In genomic region chr2:44964704-44965343, GRCh38 we compare ENCODE assay signal across 10 cellular contexts.
A peak's percentile ranks its signal among the peaks of the same experiment; 100 is the strongest.
DNase-seq lines count a peak whose midpoint lies in the region; ATAC-seq and TF ChIP-seq lines count a peak whose summit lies in the region.
"Had no signal": no experiment of that assay in that cellular context is flagged by ENCODE, and none has a peak within 500 bp of the region (broad histone marks: within the 10 kb centered on the region; RNA-seq: fewer than 3 reads in every experiment).

No MANE protein-coding gene starts in this region.

- H3K4me3 ChIP-seq in HEK293 (ENCODE audit: low read depth, low read length) = no peak overlapping the region
- H3K4me3 ChIP-seq in OCI-LY3 (ENCODE audit: low read length) = peak overlapping the region; percentile 57

- POLR2A ChIA-PET in HEK293 (lab: Yijun Ruan, JAX) = interaction anchor here (0.6 kb wide), 1 partner anchor 360 kb away, joined by 3 read pairs; no protein-coding TSS in a partner anchor

- no peak overlapping the region for H3K9ac ChIP-seq in OCI-LY3 (ENCODE audit: low read length)

- no peaks in the 10 kb centered on the region for H3K27me3 ChIP-seq in OCI-LY3 (ENCODE audit: low read depth, low read length)

- H3K4me1 ChIP-seq in HEK293 (ENCODE audit: control insufficient read depth, insufficient read depth, low read length) (no peaks in the 10 kb centered on the region), OCI-LY3 (ENCODE audit: low read length) (no peaks in the 10 kb centered on the region)

- DNase-seq in COLO668 (lab: John Stamatoyannopoulos, UW; ENCODE audit: unreplicated experiment) (peak; percentile 48), iPS-NIHi7 (ENCODE audit: extremely low spot score) (peak; percentile 69), HK-2 (ENCODE audit: unreplicated experiment) (no peak), NOMO-1 treated with DMSO at 0.1 percent for 48 hours (lab: John Stamatoyannopoulos, UW; ENCODE audit: unreplicated experiment) (no peak)
- DNase-seq: activated naive CD4-positive, alpha-beta T cell treated with anti-CD3 and anti-CD28 coated beads, Interleukin-2, amount 50 U/mL, for 16 hours had no signal

- no peaks in the 10 kb centered on the region for H3K36me3 ChIP-seq in HEK293 (ENCODE audit: control insufficient read depth in 2 of 2, insufficient read depth in 1 of 2, low read length in 2 of 2)
- no peaks in the 10 kb centered on the region for H3K36me3 ChIP-seq in OCI-LY3 (replicated peaks; ENCODE audit: low read depth, low read length)

- TF ChIP-seq CTCF in HEK293 (tag by site-specific recombination; IDR thresholded peaks at IDR 0.05) = peak; percentile 62; the same call in 1 of the 2 replicates
- peak; percentile 34 for TF ChIP-seq CTCF in OCI-LY3 (IDR thresholded peaks at IDR 0.05; ENCODE audit: low read depth, low read length)

- H3K4me2 ChIP-seq in OCI-LY3 (ENCODE audit: low read length) = peak overlapping the region; percentile 76

- ATAC-seq in HG02884 (IDR thresholded peaks at IDR 0.05; ENCODE audit: unreplicated experiment) (no peak), HG02642 (IDR thresholded peaks at IDR 0.05; ENCODE audit: poor library complexity, unreplicated experiment) (no peak)

- no peaks in the 10 kb centered on the region for H4K20me1 ChIP-seq in OCI-LY3 (ENCODE audit: insufficient read depth, low read length)

- H3K79me2 ChIP-seq in OCI-LY3 (ENCODE audit: low read length) = no peaks in the 10 kb centered on the region

- H3K9me3 ChIP-seq in HEK293 (ENCODE audit: control insufficient read depth, insufficient read depth, low read depth, low read length) (no peaks in the 10 kb centered on the region), OCI-LY3 (ENCODE audit: insufficient read depth, low read length) (no peaks in the 10 kb centered on the region)

- H3K27ac ChIP-seq in HEK293 (ENCODE audit: extremely low read depth, low read depth, low read length) = no peak overlapping the region
- no peak overlapping the region for H3K27ac ChIP-seq in OCI-LY3 (ENCODE audit: low read length)
- H3K27ac ChIP-seq: epithelial cell of prostate had no signal

- CTCF ChIA-PET in HEK293 (lab: Yijun Ruan, JAX) = interaction anchor here (0.5 to 1.0 kb wide), 8 partner anchors 9 to 1621 kb away, joined by 3 to 8 read pairs (median 3); no protein-coding TSS in a partner anchor

- H2AFZ ChIP-seq in OCI-LY3 (ENCODE audit: low read depth, low read length) = peak overlapping the region; percentile 56; the same call in 1 of the 2 replicates

TF ChIP-seq in HEK293, 187 proteins besides CTCF, POLR2A, EP300 and RAD21:
- TF ChIP-seq ZNF624 (tag by site-specific recombination; IDR thresholded peaks at IDR 0.05) (no peak), GLIS1 (tag by site-specific recombination; IDR thresholded peaks at IDR 0.05) (peak; percentile 95), ZIC2 (tag by site-specific recombination; IDR thresholded peaks at IDR 0.05) (peak; percentile 93), GLIS2 (tag by site-specific recombination; IDR thresholded peaks at IDR 0.05) (peak; percentile 29; the same call in 1 of the 2 replicates), ZNF692 (tag by site-specific recombination; IDR thresholded peaks at IDR 0.05) (no peak), ZFP3 (tag by site-specific recombination; IDR thresholded peaks at IDR 0.05; ENCODE audit: low read depth) (no peak), YY1 (tag by site-specific recombination; IDR thresholded peaks at IDR 0.05) (no peak), ZNF302 (tag by site-specific recombination; IDR thresholded peaks at IDR 0.05; ENCODE audit: low read depth) (no peak), WT1 (tag by site-specific recombination; IDR thresholded peaks at IDR 0.05) (no peak), ZNF214 (tag by site-specific recombination; IDR thresholded peaks at IDR 0.05; ENCODE audit: borderline replicate concordance) (no peak), ZNF221 (tag by site-specific recombination; IDR thresholded peaks at IDR 0.05; ENCODE audit: borderline replicate concordance) (no peak), ZBTB8A (tag by site-specific recombination; IDR thresholded peaks at IDR 0.05) (no peak), ZNF24 (tag by site-specific recombination; IDR thresholded peaks at IDR 0.05) (no peak), ZNF140 (tag by site-specific recombination; IDR thresholded peaks at IDR 0.05) (no peak)
- TF ChIP-seq, protein P1, sequence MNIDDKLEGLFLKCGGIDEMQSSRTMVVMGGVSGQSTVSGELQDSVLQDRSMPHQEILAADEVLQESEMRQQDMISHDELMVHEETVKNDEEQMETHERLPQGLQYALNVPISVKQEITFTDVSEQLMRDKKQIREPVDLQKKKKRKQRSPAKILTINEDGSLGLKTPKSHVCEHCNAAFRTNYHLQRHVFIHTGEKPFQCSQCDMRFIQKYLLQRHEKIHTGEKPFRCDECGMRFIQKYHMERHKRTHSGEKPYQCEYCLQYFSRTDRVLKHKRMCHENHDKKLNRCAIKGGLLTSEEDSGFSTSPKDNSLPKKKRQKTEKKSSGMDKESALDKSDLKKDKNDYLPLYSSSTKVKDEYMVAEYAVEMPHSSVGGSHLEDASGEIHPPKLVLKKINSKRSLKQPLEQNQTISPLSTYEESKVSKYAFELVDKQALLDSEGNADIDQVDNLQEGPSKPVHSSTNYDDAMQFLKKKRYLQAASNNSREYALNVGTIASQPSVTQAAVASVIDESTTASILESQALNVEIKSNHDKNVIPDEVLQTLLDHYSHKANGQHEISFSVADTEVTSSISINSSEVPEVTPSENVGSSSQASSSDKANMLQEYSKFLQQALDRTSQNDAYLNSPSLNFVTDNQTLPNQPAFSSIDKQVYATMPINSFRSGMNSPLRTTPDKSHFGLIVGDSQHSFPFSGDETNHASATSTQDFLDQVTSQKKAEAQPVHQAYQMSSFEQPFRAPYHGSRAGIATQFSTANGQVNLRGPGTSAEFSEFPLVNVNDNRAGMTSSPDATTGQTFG (tag by site-specific recombination; IDR thresholded peaks at IDR 0.05; ENCODE audit: borderline replicate concordance) = no peak
- TF ChIP-seq, protein P2, sequence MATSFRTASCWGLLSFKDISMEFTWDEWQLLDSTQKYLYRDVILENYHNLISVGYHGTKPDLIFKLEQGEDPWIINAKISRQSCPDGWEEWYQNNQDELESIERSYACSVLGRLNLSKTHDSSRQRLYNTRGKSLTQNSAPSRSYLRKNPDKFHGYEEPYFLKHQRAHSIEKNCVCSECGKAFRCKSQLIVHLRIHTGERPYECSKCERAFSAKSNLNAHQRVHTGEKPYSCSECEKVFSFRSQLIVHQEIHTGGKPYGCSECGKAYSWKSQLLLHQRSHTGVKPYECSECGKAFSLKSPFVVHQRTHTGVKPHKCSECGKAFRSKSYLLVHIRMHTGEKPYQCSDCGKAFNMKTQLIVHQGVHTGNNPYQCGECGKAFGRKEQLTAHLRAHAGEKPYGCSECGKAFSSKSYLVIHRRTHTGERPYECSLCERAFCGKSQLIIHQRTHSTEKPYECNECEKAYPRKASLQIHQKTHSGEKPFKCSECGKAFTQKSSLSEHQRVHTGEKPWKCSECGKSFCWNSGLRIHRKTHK (tag by site-specific recombination; IDR thresholded peaks at IDR 0.05) = no peak

Comparison
In these comparisons a context has a peak if more than half of its experiments do, and no peak if none do; other contexts are left out.
1. DNase-seq: peak in COLO668 (single experiment) and iPS-NIHi7 (single experiment); none in HK-2 (single experiment) and NOMO-1 treated with DMSO at 0.1 percent for 48 hours (single experiment).